Comparison of ENCODE assay signal across 1 cellular context in genomic region chr22:40498454-40499186, GRCh38.
TF ChIP-seq lines count a peak whose summit lies in the region.

No MANE protein-coding gene starts in this region.

TF ChIP-seq in HepG2, 621 proteins besides CTCF, POLR2A, EP300 and RAD21 (continued from another document and continues in another):
- TF ChIP-seq BCLAF1 (IDR thresholded peaks at IDR 0.05) (no peak), ZNF614 (CRISPR knock-in tag; IDR thresholded peaks at IDR 0.05; ENCODE audit: borderline replicate concordance) (no peak), SIN3B (IDR thresholded peaks at IDR 0.05; ENCODE audit: low read length) (no peak), NONO (IDR thresholded peaks at IDR 0.05) (no peak), NONO (CRISPR knock-in tag; conservative IDR thresholded peaks at IDR 0.05) (no peak), BRCA1 (CRISPR knock-in tag; IDR thresholded peaks at IDR 0.05) (no peak), PITX1 (CRISPR knock-in tag; IDR thresholded peaks at IDR 0.05) (peak; percentile 75; the same call in 1 of the 2 replicates), KIAA2018 (CRISPR knock-in tag; IDR thresholded peaks at IDR 0.05; ENCODE audit: borderline replicate concordance) (no peak), ZNF773 (CRISPR knock-in tag; IDR thresholded peaks at IDR 0.05; ENCODE audit: borderline replicate concordance) (no peak), HHEX (CRISPR knock-in tag; IDR thresholded peaks at IDR 0.05) (peak; percentile 54), ZNF446 (CRISPR knock-in tag; IDR thresholded peaks at IDR 0.05) (no peak), HCFC1 (IDR thresholded peaks at IDR 0.05; ENCODE audit: low read depth, low read length) (no peak), TRAFD1 (CRISPR knock-in tag; IDR thresholded peaks at IDR 0.05; ENCODE audit: borderline replicate concordance) (no peak), BRD4 (CRISPR knock-in tag; IDR thresholded peaks at IDR 0.05) (no peak), MAFK (conservative IDR thresholded peaks at IDR 0.05 in 1 of 2, IDR thresholded peaks at IDR 0.05 in 1 of 2; ENCODE audit: low read length in 2 of 2) (no peak), ZNF180 (CRISPR knock-in tag; IDR thresholded peaks at IDR 0.05; ENCODE audit: borderline replicate concordance, low read depth) (no peak), ZNF547 (CRISPR knock-in tag; IDR thresholded peaks at IDR 0.05) (no peak), ZNF552 (CRISPR knock-in tag; IDR thresholded peaks at IDR 0.05; ENCODE audit: borderline replicate concordance) (no peak), TFE3 (CRISPR knock-in tag; IDR thresholded peaks at IDR 0.05) (peak; percentile 71; the same call in 1 of the 2 replicates), HNRNPLL (IDR thresholded peaks at IDR 0.05; ENCODE audit: low read depth, low read length, poor library complexity, severe bottlenecking) (no peak), U2AF1 (optimal IDR thresholded peaks at IDR 0.05; ENCODE audit: low read depth, low read length) (no peak), MEIS2 (CRISPR knock-in tag; IDR thresholded peaks at IDR 0.05) (peak; percentile 67; the same call in 1 of the 2 replicates), ZFP62 (CRISPR knock-in tag; IDR thresholded peaks at IDR 0.05) (no peak), ZNF724P (CRISPR knock-in tag; IDR thresholded peaks at IDR 0.05; ENCODE audit: borderline replicate concordance) (no peak), ZNF563 (CRISPR knock-in tag; IDR thresholded peaks at IDR 0.05) (no peak), TRIM24 (CRISPR knock-in tag; IDR thresholded peaks at IDR 0.05) (no peak), RBM22 (optimal IDR thresholded peaks at IDR 0.05; ENCODE audit: low read length) (no peak), ZNF879 (CRISPR knock-in tag; IDR thresholded peaks at IDR 0.05) (no peak), HMGXB3 (CRISPR knock-in tag; IDR thresholded peaks at IDR 0.05; ENCODE audit: borderline replicate concordance) (peak; percentile 98), XBP1 (CRISPR knock-in tag; IDR thresholded peaks at IDR 0.05) (no peak), CHCHD3 (CRISPR knock-in tag; IDR thresholded peaks at IDR 0.05) (no peak), EZH2 (conservative IDR thresholded peaks at IDR 0.05; ENCODE audit: low read depth, low read length) (no peak), RARA (CRISPR knock-in tag; IDR thresholded peaks at IDR 0.05) (peak; percentile 95), ZFP36L2 (CRISPR knock-in tag; IDR thresholded peaks at IDR 0.05) (no peak), ZNF205 (CRISPR knock-in tag; IDR thresholded peaks at IDR 0.05) (no peak), HMG20B (CRISPR knock-in tag; conservative IDR thresholded peaks at IDR 0.05) (peak; percentile 81), ATF7 (IDR thresholded peaks at IDR 0.05) (peak; percentile 28; the same call in 1 of the 2 replicates), ATF7 (CRISPR knock-in tag; IDR thresholded peaks at IDR 0.05) (no peak; the same call in 1 of the 2 replicates), AGO2 (optimal IDR thresholded peaks at IDR 0.05; ENCODE audit: low read depth, low read length) (no peak), TFDP2 (CRISPR knock-in tag; IDR thresholded peaks at IDR 0.05) (no peak), ATF7-NPFF (CRISPR knock-in tag; IDR thresholded peaks at IDR 0.05; ENCODE audit: low read depth) (no peak), SRSF1 (optimal IDR thresholded peaks at IDR 0.05; ENCODE audit: low read depth, low read length) (no peak), MXI1 (IDR thresholded peaks at IDR 0.05; ENCODE audit: borderline replicate concordance, low read depth, low read length) (no peak), NR3C1 (CRISPR knock-in tag; IDR thresholded peaks at IDR 0.05) (no peak), YEATS4 (CRISPR knock-in tag; IDR thresholded peaks at IDR 0.05; ENCODE audit: borderline replicate concordance) (no peak; the same call in 1 of the 2 replicates), ZNF678 (CRISPR knock-in tag; IDR thresholded peaks at IDR 0.05) (no peak), PCBP1 (IDR thresholded peaks at IDR 0.05; ENCODE audit: borderline replicate concordance, low read depth, low read length) (no peak), ZNF451 (CRISPR knock-in tag; IDR thresholded peaks at IDR 0.05) (no peak), ZNF235 (CRISPR knock-in tag; IDR thresholded peaks at IDR 0.05; ENCODE audit: borderline replicate concordance) (no peak)
